8 cellular contexts compared by ENCODE assay signal in genomic region chr3:106609666-106610301, GRCh38.
DNase-seq lines count a peak whose midpoint lies in the region; ATAC-seq and TF ChIP-seq lines count a peak whose summit lies in the region.

No MANE protein-coding gene starts in this region.

- peak; percentile 94 for TF ChIP-seq CTCF in epithelial cell of proximal tubule (conservative IDR thresholded peaks at IDR 0.05; ENCODE audit: low read depth, low read length)

- peaks cover 1 to 6% (median 4%) of the 10 kb centered on the region in 4 donors for H3K4me1 Mint-ChIP-seq in CD4-positive, alpha-beta memory T cell
- peaks cover 0 to 12% (median 0%) of the 10 kb centered on the region in 7 donors for H3K4me1 Mint-ChIP-seq in naive thymus-derived CD4-positive, alpha-beta T cell
- peaks cover 2 to 8% of the 10 kb centered on the region in 2 donors for H3K4me1 Mint-ChIP-seq in stimulated activated naive B cell treated with anti-CD40 and anti-IgM and Interleukin-4, amounts not matched to agents 10 μg/mL and 1 μg/mL and 100 μg/mL, for 72 hours

- no peak overlapping the region for H3K27ac ChIP-seq in CD4-positive, alpha-beta memory T cell (ENCODE audit: low read depth, low read length)
- no peak overlapping the region for H3K27ac ChIP-seq in naive thymus-derived CD4-positive, alpha-beta T cell (ENCODE audit: low read depth, low read length)

- intact Hi-C loops in CD4-positive, alpha-beta memory T cell (cut with micrococcal nuclease), result loop anchor here (1.0 to 10.0 kb wide), 5 partner anchors 525 to 1240 kb away; no protein-coding TSS in a partner anchor
- intact Hi-C loops in naive thymus-derived CD4-positive, alpha-beta T cell (cut with micrococcal nuclease), result loop anchor here (1.0 to 10.0 kb wide), 10 partner anchors 401 to 1981 kb away; partner anchors contain the start of genes CBLB (in 2 of the 2) and ALCAM (in 1 of the 2)

- POLR2A ChIA-PET in CD4-positive, alpha-beta memory T cell (lab: Charles Lee; ENCODE audit: partially characterized antibody), result interaction anchor here (1.1 kb wide), 1 partner anchor 923 kb away, joined by 4 read pairs; no protein-coding TSS in a partner anchor
- POLR2A ChIA-PET in naive thymus-derived CD4-positive, alpha-beta T cell (lab: Charles Lee), result no interaction called here

- no peak overlapping the region for H3K9ac ChIP-seq in NT2/D1 (ENCODE audit: insufficient read length, low read depth)

- H3K36me3 Mint-ChIP-seq in CD4-positive, alpha-beta memory T cell, result peaks cover 0 to 4% of the 10 kb centered on the region in 2 donors
- peaks cover 0 to 19% (median 0%) of the 10 kb centered on the region in 5 donors for H3K36me3 Mint-ChIP-seq in naive thymus-derived CD4-positive, alpha-beta T cell
- H3K36me3 Mint-ChIP-seq in stimulated activated naive B cell treated with anti-CD40 and anti-IgM and Interleukin-4, amounts not matched to agents 10 μg/mL and 1 μg/mL and 100 μg/mL, for 72 hours, result peaks cover 4 to 11% of the 10 kb centered on the region in 2 donors

- H3K9me3 Mint-ChIP-seq in CD4-positive, alpha-beta memory T cell, result peaks cover 2 to 15% (median 9%) of the 10 kb centered on the region in 8 donors
- H3K9me3 Mint-ChIP-seq in naive thymus-derived CD4-positive, alpha-beta T cell, result peaks cover 0 to 25% (median 3%) of the 10 kb centered on the region in 11 donors
- H3K9me3 Mint-ChIP-seq in stimulated activated naive B cell treated with anti-CD40 and anti-IgM and Interleukin-4, amounts not matched to agents 10 μg/mL and 1 μg/mL and 100 μg/mL, for 72 hours, result peaks cover 8 to 10% of the 10 kb centered on the region in 2 donors

- no peaks in the 10 kb centered on the region for H3K36me3 ChIP-seq in CD4-positive, alpha-beta memory T cell (ENCODE audit: insufficient read depth, low read length)
- no peaks in the 10 kb centered on the region for H3K36me3 ChIP-seq in NT2/D1 (ENCODE audit: insufficient read depth, insufficient read length, low read length)
- H3K36me3 ChIP-seq in naive thymus-derived CD4-positive, alpha-beta T cell (ENCODE audit: control insufficient read depth in 2 of 3, insufficient read depth in 3 of 3, low read length in 3 of 3), result no peaks in the 10 kb centered on the region

- H3K9me3 ChIP-seq in CD4-positive, alpha-beta memory T cell (ENCODE audit: control insufficient read depth in 1 of 2, low read length in 2 of 2), result no peaks in the 10 kb centered on the region
- peaks cover 9% of the 10 kb centered on the region; the same call in 1 of the 2 replicates for H3K9me3 ChIP-seq in NT2/D1 (ENCODE audit: insufficient read depth, low read length)
- no peaks in the 10 kb centered on the region for H3K9me3 ChIP-seq in naive thymus-derived CD4-positive, alpha-beta T cell (ENCODE audit: control insufficient read depth in 2 of 3, low read length in 3 of 3)

- H3K27ac Mint-ChIP-seq in CD4-positive, alpha-beta memory T cell, result no peak overlapping the region
- H3K27ac Mint-ChIP-seq in naive thymus-derived CD4-positive, alpha-beta T cell, result no peak overlapping the region
- no peak overlapping the region for H3K27ac Mint-ChIP-seq in stimulated activated naive B cell treated with anti-CD40 and anti-IgM and Interleukin-4, amounts not matched to agents 10 μg/mL and 1 μg/mL and 100 μg/mL, for 72 hours

- peaks cover 0 to 1% of the 10 kb centered on the region in 2 donors for H3K27me3 Mint-ChIP-seq in CD4-positive, alpha-beta memory T cell
- H3K27me3 Mint-ChIP-seq in naive thymus-derived CD4-positive, alpha-beta T cell, result peaks cover 0 to 4% (median 3%) of the 10 kb centered on the region in 5 donors
- H3K27me3 Mint-ChIP-seq in stimulated activated naive B cell treated with anti-CD40 and anti-IgM and Interleukin-4, amounts not matched to agents 10 μg/mL and 1 μg/mL and 100 μg/mL, for 72 hours, result no peaks in the 10 kb centered on the region

- no peak overlapping the region for H3K4me3 Mint-ChIP-seq in CD4-positive, alpha-beta memory T cell
- no peak overlapping the region for H3K4me3 Mint-ChIP-seq in naive thymus-derived CD4-positive, alpha-beta T cell
- H3K4me3 Mint-ChIP-seq in stimulated activated naive B cell treated with anti-CD40 and anti-IgM and Interleukin-4, amounts not matched to agents 10 μg/mL and 1 μg/mL and 100 μg/mL, for 72 hours, result no peak overlapping the region

- peak; percentile 76 for ATAC-seq in GM19455 (IDR thresholded peaks at IDR 0.05; ENCODE audit: unreplicated experiment)
- peak; percentile 81 for ATAC-seq in naive thymus-derived CD4-positive, alpha-beta T cell
- peak; percentile 72 to 74 for ATAC-seq in stimulated activated naive B cell treated with anti-CD40 and anti-IgM and Interleukin-4, amounts not matched to agents 10 μg/mL and 1 μg/mL and 100 μg/mL, for 72 hours (replicated peaks)

- peak; percentile 58 to 73 (median 68) for DNase-seq in CD4-positive, alpha-beta memory T cell
- DNase-seq in HS-5 (ENCODE audit: low read depth) (peak; percentile 64), NT2/D1 (ENCODE audit: low read depth, low spot score) (peak; percentile 81), epithelial cell of proximal tubule (ENCODE audit: low read depth) (peak; percentile 51)
- peak; percentile 13 for DNase-seq in activated CD8-positive, alpha-beta memory T cell treated with anti-CD3 and anti-CD28 coated beads, Interleukin-2, amount 50 U/mL, for 1 hour (ENCODE audit: extremely low read depth)
- DNase-seq in naive thymus-derived CD4-positive, alpha-beta T cell, result peak in 8 of 9 donors; percentile 37 to 71 (median 60)
- DNase-seq in stimulated activated naive B cell treated with anti-CD40 and anti-IgM and Interleukin-4, amounts not matched to agents 10 μg/mL and 1 μg/mL and 100 μg/mL, for 72 hours, result peak; percentile 36

- no peak overlapping the region for H3K4me3 ChIP-seq in CD4-positive, alpha-beta memory T cell (ENCODE audit: low read length in 2 of 2)
- H3K4me3 ChIP-seq in NT2/D1 (ENCODE audit: insufficient read length, low read depth), result no peak overlapping the region
- no peak overlapping the region for H3K4me3 ChIP-seq in epithelial cell of proximal tubule (ENCODE audit: low read depth, low read length)
- no peak overlapping the region for H3K4me3 ChIP-seq in naive thymus-derived CD4-positive, alpha-beta T cell (ENCODE audit: low read length)

- H3K4me1 ChIP-seq in CD4-positive, alpha-beta memory T cell (ENCODE audit: insufficient read depth, low read length), result no peaks in the 10 kb centered on the region
- no peaks in the 10 kb centered on the region for H3K4me1 ChIP-seq in NT2/D1 (ENCODE audit: insufficient read depth, insufficient read length)
- H3K4me1 ChIP-seq in naive thymus-derived CD4-positive, alpha-beta T cell (ENCODE audit: control insufficient read depth in 2 of 2, insufficient read depth in 2 of 2, low read length in 2 of 2), result no peaks in the 10 kb centered on the region

- H3K27me3 ChIP-seq in CD4-positive, alpha-beta memory T cell (ENCODE audit: insufficient read depth, low read length), result no peaks in the 10 kb centered on the region
- no peaks in the 10 kb centered on the region for H3K27me3 ChIP-seq in NT2/D1 (ENCODE audit: insufficient read depth, insufficient read length)
- no peaks in the 10 kb centered on the region for H3K27me3 ChIP-seq in naive thymus-derived CD4-positive, alpha-beta T cell (ENCODE audit: control insufficient read depth in 2 of 2, insufficient read depth in 2 of 2, low read length in 2 of 2)

- CTCF ChIA-PET in CD4-positive, alpha-beta memory T cell (lab: Charles Lee; ENCODE audit: partially characterized antibody), result interaction anchor here (0.6 to 5.5 kb wide), 24 partner anchors 8 to 1240 kb away, joined by 3 to 47 read pairs (median 4); no protein-coding TSS in a partner anchor
- CTCF ChIA-PET in naive thymus-derived CD4-positive, alpha-beta T cell (lab: Charles Lee), result interaction anchor here (0.6 to 3.9 kb wide), 6 partner anchors 16 to 1874 kb away, joined by 3 to 22 read pairs (median 3); no protein-coding TSS in a partner anchor

Comparison
In these comparisons a context has a peak if more than half of its experiments do, and no peak if none do; other contexts are left out.
1. DNase-seq: peak in every context shown above with its lines; median percentile 81 in NT2/D1; 68 in CD4-positive, alpha-beta memory T cell; 64 in HS-5; 60 in naive thymus-derived CD4-positive, alpha-beta T cell; 51 in epithelial cell of proximal tubule; 36 in stimulated activated naive B cell treated with anti-CD40 and anti-IgM and Interleukin-4, amounts not matched to agents 10 μg/mL and 1 μg/mL and 100 μg/mL, for 72 hours; 13 in activated CD8-positive, alpha-beta memory T cell treated with anti-CD3 and anti-CD28 coated beads, Interleukin-2, amount 50 U/mL, for 1 hour.